ENCODE assay signal across 8 cellular contexts in the genomic region with DNA sequence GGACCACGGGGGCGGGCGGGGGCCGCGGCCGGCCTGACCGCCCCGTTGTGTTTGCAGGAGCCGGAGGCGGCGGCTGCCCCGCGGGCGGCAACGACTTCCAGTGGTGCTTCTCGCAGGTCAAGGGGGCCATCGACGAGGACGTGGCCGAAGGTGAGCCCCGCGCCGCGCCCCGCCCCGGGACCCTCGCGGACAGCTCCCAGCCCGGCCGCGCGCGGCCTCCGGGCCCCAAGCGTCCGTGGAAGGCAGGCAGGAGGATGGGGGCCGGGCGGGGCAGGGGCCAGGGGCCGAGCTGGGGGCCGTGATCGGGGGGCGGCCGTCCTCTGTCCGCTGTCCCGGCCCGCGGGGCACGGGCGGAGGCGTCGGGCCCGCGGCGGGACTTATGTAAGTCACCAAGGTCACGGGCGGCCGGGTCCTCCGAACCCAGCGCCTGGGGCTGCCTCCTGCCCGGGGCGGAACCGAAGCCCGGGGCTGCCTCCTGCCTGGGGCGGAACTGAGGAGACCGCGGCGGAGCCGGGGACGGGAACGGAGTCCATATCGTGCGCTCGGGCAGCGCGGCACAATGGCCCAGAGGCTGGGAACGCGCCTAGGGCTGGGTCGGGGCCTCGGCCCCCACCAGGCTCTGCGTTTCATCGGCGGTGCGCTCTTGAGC. TPM values are rescaled to one million over a fixed set of nuclear protein-coding genes. Genes with fewer than 3 reads are reported as not detected.
DNase-seq lines count a peak whose midpoint lies in the region; ATAC-seq and TF ChIP-seq lines count a peak whose summit lies in the region.

No MANE protein-coding gene starts in this region.

- H3K9me3 Mint-ChIP-seq in dendritic cell treated with granulocyte-macrophage colony-stimulating factor and Interleukin-4, amounts not matched to agents 40 ng/mL and 50 ng/mL, for 4 days = no peaks in the 10 kb centered on the region

- peak overlapping the region; percentile 79 for H3K27ac Mint-ChIP-seq in dendritic cell treated with granulocyte-macrophage colony-stimulating factor and Interleukin-4, amounts not matched to agents 40 ng/mL and 50 ng/mL, for 4 days

- DNase-seq in UCSD-AML1 (lab: John Stamatoyannopoulos, UW; ENCODE audit: unreplicated experiment) (peak; percentile 50), lower leg skin (ENCODE audit: low spot score in 2 of 2) (peak in 1 of 2 donors; percentile 90), Ammon's horn (ENCODE audit: low spot score) (no peak)
- DNase-seq in stimulated activated naive CD4-positive, alpha-beta T cell (lab: John Stamatoyannopoulos, UW) = peak; percentile 15 to 59 (median 46)

- H3K27me3 Mint-ChIP-seq in dendritic cell treated with granulocyte-macrophage colony-stimulating factor and Interleukin-4, amounts not matched to agents 40 ng/mL and 50 ng/mL, for 4 days = peaks cover 20% of the 10 kb centered on the region

- TF ChIP-seq CTCF in C4-2B (conservative IDR thresholded peaks at IDR 0.05) (no peak), lower leg skin (IDR thresholded peaks at IDR 0.05) (no peak)

- WGBS in lower leg skin, 2 donors = 0 to 1% methylated on average over 30 to 42 of the region's 83 CpGs

- H3K36me3 Mint-ChIP-seq in dendritic cell treated with granulocyte-macrophage colony-stimulating factor and Interleukin-4, amounts not matched to agents 40 ng/mL and 50 ng/mL, for 4 days (ENCODE audit: low read depth) = peaks cover 26% of the 10 kb centered on the region

- peak overlapping the region; percentile 85 for H3K4me3 ChIP-seq in lower leg skin (ENCODE audit: low read depth, poor library complexity, severe bottlenecking)

- peak overlapping the region; percentile 78 for H3K4me3 Mint-ChIP-seq in dendritic cell treated with granulocyte-macrophage colony-stimulating factor and Interleukin-4, amounts not matched to agents 40 ng/mL and 50 ng/mL, for 4 days

- peak overlapping the region; percentile 92 for H3K27ac ChIP-seq in C4-2B

- peaks cover 51% of the 10 kb centered on the region for H3K4me1 Mint-ChIP-seq in dendritic cell treated with granulocyte-macrophage colony-stimulating factor and Interleukin-4, amounts not matched to agents 40 ng/mL and 50 ng/mL, for 4 days (ENCODE audit: low read depth)

- intact Hi-C loops in dendritic cell treated with granulocyte-macrophage colony-stimulating factor and Interleukin-4, amounts not matched to agents 40 ng/mL and 50 ng/mL, for 4 days (cut with micrococcal nuclease) = loop anchor here (1.0 to 5.0 kb wide), 2 partner anchors 81 to 121 kb away; no protein-coding TSS in a partner anchor
- intact Hi-C loops in lower leg skin (cut with DNase I; ENCODE audit: low total_unique reads) = loop anchor here (10.0 kb wide), 1 partner anchor 83 kb away; a partner anchor contains a TSS

- TF ChIP-seq POLR2A in lower leg skin (IDR thresholded peaks at IDR 0.05) = no peak

- peak; percentile 31 for ATAC-seq in GM19395 (IDR thresholded peaks at IDR 0.05; ENCODE audit: unreplicated experiment)
- ATAC-seq in HG03439 (IDR thresholded peaks at IDR 0.05; ENCODE audit: unreplicated experiment) = peak; percentile 23

RNA-seq across cellular contexts. Expression of a gene that starts 0.5 kb away (rescaled TPM):
- total RNA-seq in lower leg skin = 10 to 100 TPM; 23.9 to 48.6 (median 36.7) TPM
